1 cellular context compared by ENCODE assay signal in the genomic region with DNA sequence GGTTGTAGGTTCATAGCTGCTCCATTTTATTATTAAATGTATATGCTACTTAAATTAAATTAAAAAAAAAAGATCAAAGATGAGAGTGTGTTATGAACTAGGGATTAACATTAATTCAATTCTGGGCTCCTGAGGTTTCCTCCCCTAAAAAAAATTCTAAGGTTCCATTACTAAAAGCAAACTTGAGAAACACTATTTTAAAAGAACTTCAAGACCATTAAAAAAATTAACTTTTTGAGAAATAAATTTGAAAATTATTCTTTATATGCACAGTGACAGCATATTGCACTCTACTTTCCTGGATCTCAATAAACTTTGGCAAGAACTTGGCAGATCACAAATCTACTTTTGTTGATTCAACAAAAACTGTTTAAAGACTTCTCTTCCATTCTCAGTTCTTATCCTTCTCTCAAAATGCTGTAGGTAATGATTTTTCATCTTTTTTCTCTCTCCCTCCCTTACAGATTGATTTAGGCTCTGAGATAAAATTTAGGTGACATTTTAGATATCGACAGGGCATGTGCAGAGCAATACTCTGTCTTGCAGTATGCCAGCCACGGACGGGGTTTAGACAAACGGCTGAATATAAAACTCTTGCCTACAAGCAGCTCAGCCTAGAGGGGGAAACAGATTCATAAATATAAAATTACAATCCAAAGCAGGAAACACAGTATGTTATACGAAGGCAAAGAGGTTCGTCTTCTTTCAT.
TF ChIP-seq lines count a peak whose summit lies in the region.

No MANE protein-coding gene starts in this region.

TF ChIP-seq in K562, 482 proteins besides CTCF, POLR2A, EP300 and RAD21 (continued from another document and continues in another):
- TF ChIP-seq DEAF1 (CRISPR knock-in tag; IDR thresholded peaks at IDR 0.05) (no peak), ZNF780A (CRISPR knock-in tag; IDR thresholded peaks at IDR 0.05) (no peak), SMARCB1 (IDR thresholded peaks at IDR 0.05; ENCODE audit: insufficient read length, low read depth) (no peak), SMARCA4 (IDR thresholded peaks at IDR 0.05) (0 out of 2 replicates have a peak, but pooled peaks have one; percentile 18), ZNF316 (IDR thresholded peaks at IDR 0.05) (peak; percentile 65), ZNF75A (CRISPR knock-in tag; IDR thresholded peaks at IDR 0.05) (no peak), ZNF165 (CRISPR knock-in tag; IDR thresholded peaks at IDR 0.05; ENCODE audit: borderline replicate concordance) (no peak), MTA1 (IDR thresholded peaks at IDR 0.05; ENCODE audit: borderline replicate concordance) (no peak), MBD2 (IDR thresholded peaks at IDR 0.05; ENCODE audit: borderline replicate concordance, low read depth) (no peak), HNRNPK (IDR thresholded peaks at IDR 0.05; ENCODE audit: low read depth, low read length, poor library complexity, severe bottlenecking) (no peak), DIDO1 (tag; IDR thresholded peaks at IDR 0.05; ENCODE audit: low read depth) (no peak), MECOM (CRISPR knock-in tag; IDR thresholded peaks at IDR 0.05) (0 out of 2 replicates have a peak, but pooled peaks have one; percentile 11), ZNF24 (IDR thresholded peaks at IDR 0.05) (no peak), EP400 (IDR thresholded peaks at IDR 0.05) (0 out of 2 replicates have a peak, but pooled peaks have one; percentile 17), ZBTB2 (IDR thresholded peaks at IDR 0.05) (no peak), L3MBTL2 (IDR thresholded peaks at IDR 0.05) (peak; percentile 73; the same call in 1 of the 2 replicates), POLR2H (tag; IDR thresholded peaks at IDR 0.05; ENCODE audit: low read depth) (peak; percentile 82; the same call in 1 of the 2 replicates), POLR2B (IDR thresholded peaks at IDR 0.05; ENCODE audit: low read depth, partially characterized antibody) (peak; percentile 46), SUPT5H (IDR thresholded peaks at IDR 0.05) (peak; percentile 75; the same call in 1 of the 2 replicates), ZNF124 (CRISPR knock-in tag; IDR thresholded peaks at IDR 0.05) (no peak), ZNF696 (CRISPR knock-in tag; conservative IDR thresholded peaks at IDR 0.05) (no peak), MAX (CRISPR knock-in tag; IDR thresholded peaks at IDR 0.05) (no peak), NCOR1 (IDR thresholded peaks at IDR 0.05) (peak; percentile 5; the same call in 1 of the 2 replicates), NFATC3 (IDR thresholded peaks at IDR 0.05) (no peak), LEF1 (IDR thresholded peaks at IDR 0.05) (no peak), USF2 (CRISPR knock-in tag; IDR thresholded peaks at IDR 0.05) (no peak), ARNT (IDR thresholded peaks at IDR 0.05) (peak in 1 of 2 experiments; percentile 25; a peak in 1 of 4 replicates), HDAC1 (IDR thresholded peaks at IDR 0.05) (no peak), NR2F6 (CRISPR knock-in tag; IDR thresholded peaks at IDR 0.05) (no peak), PRDM10 (IDR thresholded peaks at IDR 0.05; ENCODE audit: partially characterized antibody) (peak; percentile 23), CEBPB (tag; IDR thresholded peaks at IDR 0.05) (no peak)
- TF ChIP-seq, protein P1, sequence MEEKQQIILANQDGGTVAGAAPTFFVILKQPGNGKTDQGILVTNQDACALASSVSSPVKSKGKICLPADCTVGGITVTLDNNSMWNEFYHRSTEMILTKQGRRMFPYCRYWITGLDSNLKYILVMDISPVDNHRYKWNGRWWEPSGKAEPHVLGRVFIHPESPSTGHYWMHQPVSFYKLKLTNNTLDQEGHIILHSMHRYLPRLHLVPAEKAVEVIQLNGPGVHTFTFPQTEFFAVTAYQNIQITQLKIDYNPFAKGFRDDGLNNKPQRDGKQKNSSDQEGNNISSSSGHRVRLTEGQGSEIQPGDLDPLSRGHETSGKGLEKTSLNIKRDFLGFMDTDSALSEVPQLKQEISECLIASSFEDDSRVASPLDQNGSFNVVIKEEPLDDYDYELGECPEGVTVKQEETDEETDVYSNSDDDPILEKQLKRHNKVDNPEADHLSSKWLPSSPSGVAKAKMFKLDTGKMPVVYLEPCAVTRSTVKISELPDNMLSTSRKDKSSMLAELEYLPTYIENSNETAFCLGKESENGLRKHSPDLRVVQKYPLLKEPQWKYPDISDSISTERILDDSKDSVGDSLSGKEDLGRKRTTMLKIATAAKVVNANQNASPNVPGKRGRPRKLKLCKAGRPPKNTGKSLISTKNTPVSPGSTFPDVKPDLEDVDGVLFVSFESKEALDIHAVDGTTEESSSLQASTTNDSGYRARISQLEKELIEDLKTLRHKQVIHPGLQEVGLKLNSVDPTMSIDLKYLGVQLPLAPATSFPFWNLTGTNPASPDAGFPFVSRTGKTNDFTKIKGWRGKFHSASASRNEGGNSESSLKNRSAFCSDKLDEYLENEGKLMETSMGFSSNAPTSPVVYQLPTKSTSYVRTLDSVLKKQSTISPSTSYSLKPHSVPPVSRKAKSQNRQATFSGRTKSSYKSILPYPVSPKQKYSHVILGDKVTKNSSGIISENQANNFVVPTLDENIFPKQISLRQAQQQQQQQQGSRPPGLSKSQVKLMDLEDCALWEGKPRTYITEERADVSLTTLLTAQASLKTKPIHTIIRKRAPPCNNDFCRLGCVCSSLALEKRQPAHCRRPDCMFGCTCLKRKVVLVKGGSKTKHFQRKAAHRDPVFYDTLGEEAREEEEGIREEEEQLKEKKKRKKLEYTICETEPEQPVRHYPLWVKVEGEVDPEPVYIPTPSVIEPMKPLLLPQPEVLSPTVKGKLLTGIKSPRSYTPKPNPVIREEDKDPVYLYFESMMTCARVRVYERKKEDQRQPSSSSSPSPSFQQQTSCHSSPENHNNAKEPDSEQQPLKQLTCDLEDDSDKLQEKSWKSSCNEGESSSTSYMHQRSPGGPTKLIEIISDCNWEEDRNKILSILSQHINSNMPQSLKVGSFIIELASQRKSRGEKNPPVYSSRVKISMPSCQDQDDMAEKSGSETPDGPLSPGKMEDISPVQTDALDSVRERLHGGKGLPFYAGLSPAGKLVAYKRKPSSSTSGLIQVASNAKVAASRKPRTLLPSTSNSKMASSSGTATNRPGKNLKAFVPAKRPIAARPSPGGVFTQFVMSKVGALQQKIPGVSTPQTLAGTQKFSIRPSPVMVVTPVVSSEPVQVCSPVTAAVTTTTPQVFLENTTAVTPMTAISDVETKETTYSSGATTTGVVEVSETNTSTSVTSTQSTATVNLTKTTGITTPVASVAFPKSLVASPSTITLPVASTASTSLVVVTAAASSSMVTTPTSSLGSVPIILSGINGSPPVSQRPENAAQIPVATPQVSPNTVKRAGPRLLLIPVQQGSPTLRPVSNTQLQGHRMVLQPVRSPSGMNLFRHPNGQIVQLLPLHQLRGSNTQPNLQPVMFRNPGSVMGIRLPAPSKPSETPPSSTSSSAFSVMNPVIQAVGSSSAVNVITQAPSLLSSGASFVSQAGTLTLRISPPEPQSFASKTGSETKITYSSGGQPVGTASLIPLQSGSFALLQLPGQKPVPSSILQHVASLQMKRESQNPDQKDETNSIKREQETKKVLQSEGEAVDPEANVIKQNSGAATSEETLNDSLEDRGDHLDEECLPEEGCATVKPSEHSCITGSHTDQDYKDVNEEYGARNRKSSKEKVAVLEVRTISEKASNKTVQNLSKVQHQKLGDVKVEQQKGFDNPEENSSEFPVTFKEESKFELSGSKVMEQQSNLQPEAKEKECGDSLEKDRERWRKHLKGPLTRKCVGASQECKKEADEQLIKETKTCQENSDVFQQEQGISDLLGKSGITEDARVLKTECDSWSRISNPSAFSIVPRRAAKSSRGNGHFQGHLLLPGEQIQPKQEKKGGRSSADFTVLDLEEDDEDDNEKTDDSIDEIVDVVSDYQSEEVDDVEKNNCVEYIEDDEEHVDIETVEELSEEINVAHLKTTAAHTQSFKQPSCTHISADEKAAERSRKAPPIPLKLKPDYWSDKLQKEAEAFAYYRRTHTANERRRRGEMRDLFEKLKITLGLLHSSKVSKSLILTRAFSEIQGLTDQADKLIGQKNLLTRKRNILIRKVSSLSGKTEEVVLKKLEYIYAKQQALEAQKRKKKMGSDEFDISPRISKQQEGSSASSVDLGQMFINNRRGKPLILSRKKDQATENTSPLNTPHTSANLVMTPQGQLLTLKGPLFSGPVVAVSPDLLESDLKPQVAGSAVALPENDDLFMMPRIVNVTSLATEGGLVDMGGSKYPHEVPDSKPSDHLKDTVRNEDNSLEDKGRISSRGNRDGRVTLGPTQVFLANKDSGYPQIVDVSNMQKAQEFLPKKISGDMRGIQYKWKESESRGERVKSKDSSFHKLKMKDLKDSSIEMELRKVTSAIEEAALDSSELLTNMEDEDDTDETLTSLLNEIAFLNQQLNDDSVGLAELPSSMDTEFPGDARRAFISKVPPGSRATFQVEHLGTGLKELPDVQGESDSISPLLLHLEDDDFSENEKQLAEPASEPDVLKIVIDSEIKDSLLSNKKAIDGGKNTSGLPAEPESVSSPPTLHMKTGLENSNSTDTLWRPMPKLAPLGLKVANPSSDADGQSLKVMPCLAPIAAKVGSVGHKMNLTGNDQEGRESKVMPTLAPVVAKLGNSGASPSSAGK (IDR thresholded peaks at IDR 0.05): peak; percentile 76
- TF ChIP-seq, protein P2, sequence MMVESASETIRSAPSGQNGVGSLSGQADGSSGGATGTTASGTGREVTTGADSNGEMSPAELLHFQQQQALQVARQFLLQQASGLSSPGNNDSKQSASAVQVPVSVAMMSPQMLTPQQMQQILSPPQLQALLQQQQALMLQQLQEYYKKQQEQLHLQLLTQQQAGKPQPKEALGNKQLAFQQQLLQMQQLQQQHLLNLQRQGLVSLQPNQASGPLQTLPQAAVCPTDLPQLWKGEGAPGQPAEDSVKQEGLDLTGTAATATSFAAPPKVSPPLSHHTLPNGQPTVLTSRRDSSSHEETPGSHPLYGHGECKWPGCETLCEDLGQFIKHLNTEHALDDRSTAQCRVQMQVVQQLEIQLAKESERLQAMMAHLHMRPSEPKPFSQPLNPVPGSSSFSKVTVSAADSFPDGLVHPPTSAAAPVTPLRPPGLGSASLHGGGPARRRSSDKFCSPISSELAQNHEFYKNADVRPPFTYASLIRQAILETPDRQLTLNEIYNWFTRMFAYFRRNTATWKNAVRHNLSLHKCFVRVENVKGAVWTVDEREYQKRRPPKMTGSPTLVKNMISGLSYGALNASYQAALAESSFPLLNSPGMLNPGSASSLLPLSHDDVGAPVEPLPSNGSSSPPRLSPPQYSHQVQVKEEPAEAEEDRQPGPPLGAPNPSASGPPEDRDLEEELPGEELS (CRISPR knock-in tag; IDR thresholded peaks at IDR 0.05; ENCODE audit: borderline replicate concordance): no peak
